In genomic region chrY:18951019-18951418, GRCh38 we compare ENCODE assay signal across 34 cellular contexts.
"Had no signal": no experiment of that assay in that cellular context is flagged by ENCODE, and none has a peak within 500 bp of the region (broad histone marks: within the 10 kb centered on the region; RNA-seq: fewer than 3 reads in every experiment).

No MANE protein-coding gene starts in this region.

- ATAC-seq: body of pancreas; left cardiac atrium; left ventricle myocardium superior; mucosa of descending colon; sciatic nerve; stimulated activated naive CD8-positive, alpha-beta T cell treated with anti-CD3 and anti-CD28 coated beads, Interleukin-15, Interleukin-2, amounts not matched to agents 100 U/mL and 50 U/mL, for 24 hours had no signal

- H3K4me3 ChIP-seq: adrenal gland, body of pancreas, cardiac muscle cell, colonic mucosa, dorsolateral prefrontal cortex, esophagus muscularis mucosa, mucosa of descending colon, skin epidermis, testis, transverse colon had no signal

- FAIRE-seq: frontal cortex, keratinocyte, TTC549 had no signal

- H3K36me3 ChIP-seq: adrenal gland, cardiac muscle cell, colonic mucosa, esophagus muscularis mucosa, neutrophil, transverse colon had no signal

- H3K27me3 ChIP-seq: adrenal gland, body of pancreas, cardiac muscle cell, colonic mucosa, dorsolateral prefrontal cortex, esophagus muscularis mucosa, neutrophil, testis, transverse colon had no signal

- DNase-seq: activated CD4-positive, alpha-beta T cell treated with anti-CD3 and anti-CD28 coated beads for 48 hours; activated CD4-positive, alpha-beta T cell treated with anti-CD3 and anti-CD28 coated beads, Interleukin-2, amount 50 U/mL, for 48 hours; activated CD8-positive, alpha-beta memory T cell treated with anti-CD3 and anti-CD28 coated beads for 24 hours; activated effector memory CD4-positive, alpha-beta T cell treated with Interleukin-2 at 50 U/mL for 16 hours; activated naive CD4-positive, alpha-beta T cell treated with Interleukin-2 at 50 U/mL for 16 hours; activated naive CD8-positive, alpha-beta T cell treated with anti-CD3 and anti-CD28 coated beads for 36 hours; adrenal gland; aorta; body of pancreas; cerebellar nuclear complex; colonic mucosa; dorsolateral prefrontal cortex; effector memory CD4-positive, alpha-beta T cell; glutamatergic neuron; left cardiac atrium; left ventricle myocardium superior; mucosa of descending colon; naive B cell; nephron progenitor cell; retina; stimulated activated CD4-positive, alpha-beta T cell treated with anti-CD3 and anti-CD28 coated beads, Interleukin-12 subunit alpha, Interleukin-12 subunit beta, amount 100 ng/mL, for 4 hours; stimulated activated CD4-positive, alpha-beta T cell treated with anti-CD3 and anti-CD28 coated beads, Interleukin-4, amount 100 ng/mL, for 1 hour; stimulated activated naive CD8-positive, alpha-beta T cell treated with anti-CD3 and anti-CD28 coated beads, Interleukin-15, Interleukin-2, amounts not matched to agents 100 U/mL and 50 U/mL, for 24 hours; T-helper 9 cell; testis; transverse colon had no signal
